ENCODE assay signal across 1 cellular context in the genomic region with DNA sequence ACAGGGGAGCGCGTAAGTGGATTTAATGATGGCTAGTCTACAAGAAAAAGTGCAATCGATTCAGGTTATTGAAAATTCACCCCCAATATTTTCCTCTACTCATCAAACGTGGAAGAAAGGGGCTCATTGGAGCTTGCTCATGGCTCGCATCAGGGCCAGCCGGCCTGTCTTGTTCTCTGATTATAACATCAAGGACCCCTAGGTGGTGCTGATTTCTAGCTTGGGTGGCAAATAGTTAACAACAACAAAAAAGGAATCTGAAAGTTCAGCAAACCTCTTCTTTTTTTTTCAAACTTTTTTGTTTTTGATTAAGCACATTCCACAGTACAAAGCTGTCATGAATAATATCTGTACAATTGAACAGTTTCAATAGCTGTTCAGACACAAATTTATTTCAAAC.
TF ChIP-seq lines count a peak whose summit lies in the region.

No MANE protein-coding gene starts in this region.

TF ChIP-seq in HEK293, 187 proteins besides CTCF, POLR2A, EP300 and RAD21 (continued from another document):
- TF ChIP-seq, protein P1, sequence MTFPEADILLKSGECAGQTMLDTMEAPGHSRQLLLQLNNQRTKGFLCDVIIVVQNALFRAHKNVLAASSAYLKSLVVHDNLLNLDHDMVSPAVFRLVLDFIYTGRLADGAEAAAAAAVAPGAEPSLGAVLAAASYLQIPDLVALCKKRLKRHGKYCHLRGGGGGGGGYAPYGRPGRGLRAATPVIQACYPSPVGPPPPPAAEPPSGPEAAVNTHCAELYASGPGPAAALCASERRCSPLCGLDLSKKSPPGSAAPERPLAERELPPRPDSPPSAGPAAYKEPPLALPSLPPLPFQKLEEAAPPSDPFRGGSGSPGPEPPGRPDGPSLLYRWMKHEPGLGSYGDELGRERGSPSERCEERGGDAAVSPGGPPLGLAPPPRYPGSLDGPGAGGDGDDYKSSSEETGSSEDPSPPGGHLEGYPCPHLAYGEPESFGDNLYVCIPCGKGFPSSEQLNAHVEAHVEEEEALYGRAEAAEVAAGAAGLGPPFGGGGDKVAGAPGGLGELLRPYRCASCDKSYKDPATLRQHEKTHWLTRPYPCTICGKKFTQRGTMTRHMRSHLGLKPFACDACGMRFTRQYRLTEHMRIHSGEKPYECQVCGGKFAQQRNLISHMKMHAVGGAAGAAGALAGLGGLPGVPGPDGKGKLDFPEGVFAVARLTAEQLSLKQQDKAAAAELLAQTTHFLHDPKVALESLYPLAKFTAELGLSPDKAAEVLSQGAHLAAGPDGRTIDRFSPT (tag by site-specific recombination; IDR thresholded peaks at IDR 0.05) = no peak
- TF ChIP-seq YY2 (tag by site-specific recombination; IDR thresholded peaks at IDR 0.05) = no peak
- no peak for TF ChIP-seq SETDB1 (IDR thresholded peaks at IDR 0.05; ENCODE audit: insufficient read length, low read length)
- TF ChIP-seq, protein P2, sequence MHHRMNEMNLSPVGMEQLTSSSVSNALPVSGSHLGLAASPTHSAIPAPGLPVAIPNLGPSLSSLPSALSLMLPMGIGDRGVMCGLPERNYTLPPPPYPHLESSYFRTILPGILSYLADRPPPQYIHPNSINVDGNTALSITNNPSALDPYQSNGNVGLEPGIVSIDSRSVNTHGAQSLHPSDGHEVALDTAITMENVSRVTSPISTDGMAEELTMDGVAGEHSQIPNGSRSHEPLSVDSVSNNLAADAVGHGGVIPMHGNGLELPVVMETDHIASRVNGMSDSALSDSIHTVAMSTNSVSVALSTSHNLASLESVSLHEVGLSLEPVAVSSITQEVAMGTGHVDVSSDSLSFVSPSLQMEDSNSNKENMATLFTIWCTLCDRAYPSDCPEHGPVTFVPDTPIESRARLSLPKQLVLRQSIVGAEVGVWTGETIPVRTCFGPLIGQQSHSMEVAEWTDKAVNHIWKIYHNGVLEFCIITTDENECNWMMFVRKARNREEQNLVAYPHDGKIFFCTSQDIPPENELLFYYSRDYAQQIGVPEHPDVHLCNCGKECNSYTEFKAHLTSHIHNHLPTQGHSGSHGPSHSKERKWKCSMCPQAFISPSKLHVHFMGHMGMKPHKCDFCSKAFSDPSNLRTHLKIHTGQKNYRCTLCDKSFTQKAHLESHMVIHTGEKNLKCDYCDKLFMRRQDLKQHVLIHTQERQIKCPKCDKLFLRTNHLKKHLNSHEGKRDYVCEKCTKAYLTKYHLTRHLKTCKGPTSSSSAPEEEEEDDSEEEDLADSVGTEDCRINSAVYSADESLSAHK (tag by site-specific recombination; IDR thresholded peaks at IDR 0.05) = no peak
- TF ChIP-seq ZNF239 (tag by site-specific recombination; IDR thresholded peaks at IDR 0.05) = no peak
- TF ChIP-seq ZNF223 (tag by site-specific recombination; IDR thresholded peaks at IDR 0.05) = no peak
- no peak for TF ChIP-seq ZNF274 (IDR thresholded peaks at IDR 0.05; ENCODE audit: low read length)
- no peak for TF ChIP-seq ZNF274 (tag by site-specific recombination; IDR thresholded peaks at IDR 0.05; ENCODE audit: borderline replicate concordance)
- no peak for TF ChIP-seq PRDM1 (tag by site-specific recombination; IDR thresholded peaks at IDR 0.05)
- no peak for TF ChIP-seq ZNF121 (tag by site-specific recombination; IDR thresholded peaks at IDR 0.05)
- no peak for TF ChIP-seq ZNF707 (tag by site-specific recombination; IDR thresholded peaks at IDR 0.05)
- no peak for TF ChIP-seq ZNF776 (tag by site-specific recombination; IDR thresholded peaks at IDR 0.05; ENCODE audit: borderline replicate concordance)
- no peak for TF ChIP-seq ZNF701 (tag by site-specific recombination; IDR thresholded peaks at IDR 0.05)
